ENCODE assay signal across 10 cellular contexts in genomic region chr3:3665961-3666640, GRCh38.
A peak's percentile ranks its signal among the peaks of the same experiment; 100 is the strongest.
DNase-seq lines count a peak whose midpoint lies in the region; ATAC-seq, FAIRE-seq and TF ChIP-seq lines count a peak whose summit lies in the region.
"Had no signal": no experiment of that assay in that cellular context is flagged by ENCODE, and none has a peak within 500 bp of the region (broad histone marks: within the 10 kb centered on the region; RNA-seq: fewer than 3 reads in every experiment).

No MANE protein-coding gene starts in this region.

- TF ChIP-seq POLR2A in GM12892 (IDR thresholded peaks at IDR 0.05; ENCODE audit: low read depth, low read length): no peak
- TF ChIP-seq POLR2A in vagina (IDR thresholded peaks at IDR 0.05): no peak

- intact Hi-C loops in vagina (cut with DNase I): no loop called here

- TF ChIP-seq CTCF in vagina (IDR thresholded peaks at IDR 0.05): no peak

- H3K27ac ChIP-seq in epithelial cell of prostate: peak overlapping the region; percentile 85
- no peak overlapping the region for H3K27ac ChIP-seq in vagina

- peaks cover 5 to 7% of the 10 kb centered on the region in 2 donors for H3K9me3 Mint-ChIP-seq in activated naive CD4-positive, alpha-beta T cell treated with anti-CD3 and anti-CD28 coated beads, Interleukin-2, amount 50 U/mL, for 72 hours

- ATAC-seq in GM21390 (IDR thresholded peaks at IDR 0.05; ENCODE audit: unreplicated experiment): peak; percentile 46
- peak; percentile 37 for ATAC-seq in HG03103 (IDR thresholded peaks at IDR 0.05; ENCODE audit: low read depth, unreplicated experiment)
- ATAC-seq in activated naive CD4-positive, alpha-beta T cell treated with anti-CD3 and anti-CD28 coated beads, Interleukin-2, amount 50 U/mL, for 72 hours: no peak

- H3K27me3 ChIP-seq in vagina: no peaks in the 10 kb centered on the region

- no peak overlapping the region for H3K4me3 ChIP-seq in vagina

- H3K9me3 ChIP-seq in vagina: no peaks in the 10 kb centered on the region

- H3K36me3 Mint-ChIP-seq in activated naive CD4-positive, alpha-beta T cell treated with anti-CD3 and anti-CD28 coated beads, Interleukin-2, amount 50 U/mL, for 72 hours: peaks cover 0 to 10% of the 10 kb centered on the region in 2 donors

- no peaks in the 10 kb centered on the region for H3K4me1 ChIP-seq in vagina

- FAIRE-seq in GM12892 (lab: Jason Lieb, UNC): peak; percentile 78

- no peak for DNase-seq in GM12892 (ENCODE audit: insufficient read length)
- peak; percentile 2 for DNase-seq in epithelial cell of prostate (ENCODE audit: low read depth, low spot score)
- no peak for DNase-seq in Ammon's horn (ENCODE audit: low spot score)
- no peak for DNase-seq in activated naive CD4-positive, alpha-beta T cell treated with anti-CD3 and anti-CD28 coated beads, Interleukin-2, amount 50 U/mL, for 72 hours (ENCODE audit: low spot score in 2 of 2)
- DNase-seq in vagina (ENCODE audit: extremely low spot score in 2 of 2): no peak
- no peak for DNase-seq in activated CD8-positive, alpha-beta memory T cell treated with anti-CD3 and anti-CD28 coated beads for 24 hours
- DNase-seq: amygdala had no signal

- no peaks in the 10 kb centered on the region for H3K36me3 ChIP-seq in vagina

- H3K27ac Mint-ChIP-seq in activated naive CD4-positive, alpha-beta T cell treated with anti-CD3 and anti-CD28 coated beads, Interleukin-2, amount 50 U/mL, for 72 hours: no peak overlapping the region
- H3K27ac Mint-ChIP-seq: nephron had no signal

Comparison
In these comparisons a context has a peak if more than half of its experiments do, and no peak if none do; other contexts are left out.
1. ATAC-seq: peak in GM21390 (single experiment) and HG03103 (single experiment); none in activated naive CD4-positive, alpha-beta T cell treated with anti-CD3 and anti-CD28 coated beads, Interleukin-2, amount 50 U/mL, for 72 hours (0 of 2).